Comparison of ENCODE assay signal across 9 cellular contexts in genomic region chr20:36862857-36863668, GRCh38. TPM values are rescaled to one million over a fixed set of nuclear protein-coding genes. Genes with fewer than 3 reads are reported as not detected.
DNase-seq lines count a peak whose midpoint lies in the region; ATAC-seq and TF ChIP-seq lines count a peak whose summit lies in the region.
"Had no signal": no experiment of that assay in that cellular context is flagged by ENCODE, and none has a peak within 500 bp of the region (broad histone marks: within the 10 kb centered on the region; RNA-seq: fewer than 3 reads in every experiment).

No MANE protein-coding gene starts in this region.

- H3K36me3 ChIP-seq in SK-N-SH (replicated peaks in 1 of 2; ENCODE audit: control insufficient read depth in 1 of 2, insufficient read depth in 2 of 2, low read length in 1 of 2) (peaks cover 0 to 9% of the 10 kb centered on the region in 2 experiments), vagina (no peaks in the 10 kb centered on the region)

- peaks cover 11% of the 10 kb centered on the region for H3K4me1 Mint-ChIP-seq in activated CD4-positive, alpha-beta T cell treated with anti-CD3 and anti-CD28 coated beads, Interleukin-2, amount 10 ng/mL, durations not matched to agents 24 days and 14 days

- TF ChIP-seq CTCF in SK-N-SH (IDR thresholded peaks at IDR 0.05) = no peak
- no peak for TF ChIP-seq CTCF in vagina (IDR thresholded peaks at IDR 0.05)

- no peak overlapping the region for H2AFZ ChIP-seq in SK-N-SH (ENCODE audit: low read depth)

- H3K36me3 Mint-ChIP-seq in activated CD4-positive, alpha-beta T cell treated with anti-CD3 and anti-CD28 coated beads, Interleukin-2, amount 10 ng/mL, durations not matched to agents 24 days and 14 days (ENCODE audit: low read depth) = peaks cover 1% of the 10 kb centered on the region

- H3K4me1 ChIP-seq in SK-N-SH (ENCODE audit: control insufficient read depth in 1 of 2, insufficient read depth in 2 of 2, low read depth in 1 of 2, low read length in 1 of 2) (peaks cover 17 to 20% of the 10 kb centered on the region in 2 experiments; a peak in 3 of 4 replicates), vagina (peaks cover 51% of the 10 kb centered on the region)

- CTCF ChIA-PET in SK-N-SH (lab: Yijun Ruan, JAX) = interaction anchor here (0.6 to 3.8 kb wide), 46 partner anchors 8 to 614 kb away, joined by 3 to 38 read pairs (median 5); partner anchors contain the start of genes DSN1, NDRG3, RAB5IF and TLDC2

- no peaks in the 10 kb centered on the region for H3K9me2 ChIP-seq in SK-N-SH

- peak overlapping the region; percentile 78; the same call in 1 of the 2 replicates for H3K9ac ChIP-seq in SK-N-SH

- peaks cover 20% of the 10 kb centered on the region for H3F3A ChIP-seq in SK-N-SH (replicated peaks; ENCODE audit: insufficient read depth)

- no CpG with 5 or more reads among the region's 129 CpGs for WGBS in SK-N-SH (ENCODE audit: low lambda C conversion rate)

- H4K20me1 ChIP-seq in SK-N-SH (ENCODE audit: insufficient read depth) = peaks cover 23% of the 10 kb centered on the region

- no peak for TF ChIP-seq RAD21 in SK-N-SH (IDR thresholded peaks at IDR 0.05; ENCODE audit: low read length)

- DNase-seq in SK-N-SH (no peak), left kidney (ENCODE audit: low read depth, low spot score) (peak; percentile 49), vagina (ENCODE audit: extremely low spot score in 2 of 2) (no peak)
- peak; percentile 40 for DNase-seq in activated CD4-positive, CD25-positive, alpha-beta regulatory T cell treated with anti-CD3 and anti-CD28 coated beads, Interleukin-2, amount 50 U/mL, for 72 hours
- DNase-seq in activated CD4-positive, alpha-beta T cell treated with anti-CD3 and anti-CD28 coated beads, Interleukin-2, amount 10 ng/mL, durations not matched to agents 24 days and 14 days = no peak

- POLR2A ChIA-PET in SK-N-SH (lab: Yijun Ruan, JAX) = interaction anchor here (0.6 to 1.3 kb wide), 3 partner anchors 9 to 89 kb away, joined by 3 to 5 read pairs (median 4); partner anchors contain the start of gene DSN1

- peaks cover 54% of the 10 kb centered on the region for H3K79me2 ChIP-seq in SK-N-SH (ENCODE audit: insufficient read depth)

- H3K9me3 Mint-ChIP-seq in activated CD4-positive, alpha-beta T cell treated with anti-CD3 and anti-CD28 coated beads, Interleukin-2, amount 10 ng/mL, durations not matched to agents 24 days and 14 days = no peaks in the 10 kb centered on the region
- H3K9me3 Mint-ChIP-seq: stimulated activated naive CD8-positive, alpha-beta T cell treated with anti-CD3 and anti-CD28 coated beads, Interleukin-15, Interleukin-2, amounts not matched to agents 100 ng/mL and 50 ng/mL, for 24 hours had no signal

- no peak for ATAC-seq in SK-N-SH treated with all-trans-retinoic acid at 6 μM for 48 hours
- peak; percentile 33 for ATAC-seq in HG02938 (IDR thresholded peaks at IDR 0.05; ENCODE audit: unreplicated experiment)
- no peak for ATAC-seq in GM21825 (IDR thresholded peaks at IDR 0.05; ENCODE audit: unreplicated experiment)

- intact Hi-C loops in vagina (cut with DNase I) = loop anchor here (5.0 to 10.0 kb wide), 3 partner anchors 48 to 288 kb away; partner anchors contain the start of genes DSN1 and TGIF2
- intact Hi-C loops in activated CD4-positive, alpha-beta T cell treated with anti-CD3 and anti-CD28 coated beads, Interleukin-2, amount 10 ng/mL, durations not matched to agents 24 days and 14 days (cut with micrococcal nuclease) = loop anchor here (5.0 kb wide), 1 partner anchor 91 kb away; the partner anchor contains the start of gene DSN1

- peaks cover 31% of the 10 kb centered on the region for H3K27me3 Mint-ChIP-seq in activated CD4-positive, alpha-beta T cell treated with anti-CD3 and anti-CD28 coated beads, Interleukin-2, amount 10 ng/mL, durations not matched to agents 24 days and 14 days

- H3K27ac ChIP-seq in SK-N-SH (ENCODE audit: low read depth in 2 of 2, low read length in 1 of 2) = peak overlapping the region in 1 of 2 experiments; percentile 83; a peak in 2 of 4 replicates
- peak overlapping the region; percentile 97 for H3K27ac ChIP-seq in vagina

- H3K4me3 ChIP-seq in SK-N-SH (ENCODE audit: low read depth in 2 of 2, low read length in 1 of 2) = peak overlapping the region; percentile 82 to 84
- peak overlapping the region; percentile 72 to 93 for H3K4me3 ChIP-seq in vagina

- no peak overlapping the region for H3K27ac Mint-ChIP-seq in activated CD4-positive, alpha-beta T cell treated with anti-CD3 and anti-CD28 coated beads, Interleukin-2, amount 10 ng/mL, durations not matched to agents 24 days and 14 days
- H3K27ac Mint-ChIP-seq: stimulated activated naive CD8-positive, alpha-beta T cell treated with anti-CD3 and anti-CD28 coated beads, Interleukin-15, Interleukin-2, amounts not matched to agents 100 ng/mL and 50 ng/mL, for 24 hours had no signal

- H3K4me2 ChIP-seq in SK-N-SH = peak overlapping the region; percentile 95; the same call in 1 of the 2 replicates

- H3K4me3 Mint-ChIP-seq in activated CD4-positive, alpha-beta T cell treated with anti-CD3 and anti-CD28 coated beads, Interleukin-2, amount 10 ng/mL, durations not matched to agents 24 days and 14 days = no peak overlapping the region

- TF ChIP-seq POLR2A in vagina (IDR thresholded peaks at IDR 0.05) = peak; percentile 41 to 55

- H3K27me3 ChIP-seq in SK-N-SH (ENCODE audit: insufficient read depth) = no peaks in the 10 kb centered on the region
- no peaks in the 10 kb centered on the region for H3K27me3 ChIP-seq in vagina

- TF ChIP-seq EP300 in SK-N-SH (IDR thresholded peaks at IDR 0.05; ENCODE audit: borderline replicate concordance in 1 of 2, low read depth in 1 of 2, low read length in 1 of 2) = no peak

- H3K9me3 ChIP-seq in SK-N-SH = no peaks in the 10 kb centered on the region
- no peaks in the 10 kb centered on the region for H3K9me3 ChIP-seq in vagina

TF ChIP-seq in SK-N-SH, 30 proteins besides CTCF, POLR2A, EP300 and RAD21:
- peak; percentile 7; the same call in 1 of the 2 replicates for TF ChIP-seq TAF1 (IDR thresholded peaks at IDR 0.05; ENCODE audit: borderline replicate concordance, low read depth, low read length)
- TF ChIP-seq GATA2 (CRISPR knock-in tag; IDR thresholded peaks at IDR 0.05) = no peak
- TF ChIP-seq SIN3A (IDR thresholded peaks at IDR 0.05; ENCODE audit: borderline replicate concordance, low read depth, low read length) = no peak
- peak; percentile 7; the same call in 1 of the 2 replicates for TF ChIP-seq MAX (IDR thresholded peaks at IDR 0.05; ENCODE audit: low read depth)

TF ChIP-seq in SK-N-SH treated with all-trans-retinoic acid at 6 μM for 48 hours, 23 proteins besides CTCF, POLR2A, EP300 and RAD21 (continues in another document):
- no peak for TF ChIP-seq ARNTL (CRISPR knock-in tag; IDR thresholded peaks at IDR 0.05; ENCODE audit: borderline replicate concordance, low read depth)
- no peak for TF ChIP-seq ZNF565 (CRISPR knock-in tag; conservative IDR thresholded peaks at IDR 0.05; ENCODE audit: low read depth)
- TF ChIP-seq ZFP3 (CRISPR knock-in tag; IDR thresholded peaks at IDR 0.05) = no peak
- TF ChIP-seq ZNF70 (CRISPR knock-in tag; IDR thresholded peaks at IDR 0.05) = no peak
- no peak for TF ChIP-seq CSDC2 (CRISPR knock-in tag; IDR thresholded peaks at IDR 0.05)
- no peak for TF ChIP-seq ZNF8 (CRISPR knock-in tag; IDR thresholded peaks at IDR 0.05)
- no peak for TF ChIP-seq PPARA (CRISPR knock-in tag; IDR thresholded peaks at IDR 0.05; ENCODE audit: borderline replicate concordance)
- no peak for TF ChIP-seq POU6F1 (CRISPR knock-in tag; IDR thresholded peaks at IDR 0.05; ENCODE audit: borderline replicate concordance, low read depth)
- TF ChIP-seq TOX (CRISPR knock-in tag; IDR thresholded peaks at IDR 0.05; ENCODE audit: borderline replicate concordance) = no peak
- no peak for TF ChIP-seq ESRRG (CRISPR knock-in tag; IDR thresholded peaks at IDR 0.05)
- TF ChIP-seq PATZ1 (CRISPR knock-in tag; IDR thresholded peaks at IDR 0.05; ENCODE audit: borderline replicate concordance) = no peak
- TF ChIP-seq BACH2 (CRISPR knock-in tag; IDR thresholded peaks at IDR 0.05; ENCODE audit: borderline replicate concordance) = no peak
- no peak for TF ChIP-seq TCF4 (CRISPR knock-in tag; IDR thresholded peaks at IDR 0.05; ENCODE audit: borderline replicate concordance)

RNA-seq across cellular contexts. Expression of gene TLDC2, which starts 12.9 kb away (rescaled TPM):
- 0.02 and 0.08 TPM in 2 replicates for polyA plus RNA-seq in SK-N-SH (2012; rRNA removed)
- polyA plus RNA-seq in SK-N-SH (2012; cell fraction: cytosol; rRNA removed) = 0.04 and 0.08 TPM in 2 replicates
- polyA plus RNA-seq in SK-N-SH (2012; cell fraction: nucleus; rRNA removed) = 0.02 and 0.07 TPM in 2 replicates
- 3.9 TPM for total RNA-seq in vagina
- not detected in 2 replicates for total RNA-seq in activated CD4-positive, alpha-beta T cell treated with anti-CD3 and anti-CD28 coated beads, Interleukin-2, amount 10 ng/mL, durations not matched to agents 24 days and 14 days

Comparison
In these comparisons a context has a peak if more than half of its experiments do, and no peak if none do; other contexts are left out.
1. DNase-seq: peak in activated CD4-positive, CD25-positive, alpha-beta regulatory T cell treated with anti-CD3 and anti-CD28 coated beads, Interleukin-2, amount 50 U/mL, for 72 hours (single experiment) and left kidney (single experiment); none in SK-N-SH (single experiment), vagina (0 of 2) and activated CD4-positive, alpha-beta T cell treated with anti-CD3 and anti-CD28 coated beads, Interleukin-2, amount 10 ng/mL, durations not matched to agents 24 days and 14 days (single experiment).